ENCODE assay signal across 28 cellular contexts in genomic region chr22:31937328-31937727, GRCh38.
"Had no signal": no experiment of that assay in that cellular context is flagged by ENCODE, and none has a peak within 500 bp of the region (broad histone marks: within the 10 kb centered on the region; RNA-seq: fewer than 3 reads in every experiment).

No MANE protein-coding gene starts in this region.

- H3K4me3 ChIP-seq: breast epithelium, lower lobe of right lung, pancreas, psoas muscle, smooth muscle cell, thoracic aorta, uterus had no signal

- H3K4me1 ChIP-seq: breast epithelium, lower lobe of right lung, pancreas, psoas muscle, uterus had no signal

- H3K27ac Mint-ChIP-seq: activated CD4-positive, alpha-beta memory T cell treated with anti-CD3 and anti-CD28 coated beads, Interleukin-2, amount 10 ng/mL, durations not matched to agents 7 days and 5 days; activated CD4-positive, alpha-beta T cell treated with anti-CD3 and anti-CD28 coated beads, Interleukin-2, amount 10 ng/mL, durations not matched to agents 7 days and 5 days; activated T-cell treated with anti-CD3 and anti-CD28 coated beads, Interleukin-2, amount 50 U/mL, for 24 hours; endodermal cell; WTC11 had no signal

- H3K36me3 ChIP-seq: breast epithelium, lower lobe of right lung, pancreas, thoracic aorta, uterus had no signal

- H3K27me3 ChIP-seq: breast epithelium, pancreas, uterus had no signal

- H3K36me3 Mint-ChIP-seq: WTC11 had no signal

- DNase-seq: activated CD4-positive, alpha-beta memory T cell treated with anti-CD3 and anti-CD28 coated beads, Interleukin-2, amount 10 ng/mL, durations not matched to agents 7 days and 5 days; activated CD4-positive, alpha-beta T cell treated with anti-CD3 and anti-CD28 coated beads for 1 hour; activated CD4-positive, alpha-beta T cell treated with anti-CD3 and anti-CD28 coated beads, Interleukin-2, amount 10 ng/mL, durations not matched to agents 7 days and 5 days; activated CD8-positive, alpha-beta memory T cell treated with anti-CD3 and anti-CD28 coated beads, Interleukin-2, amount 50 U/mL, for 48 hours; activated gamma-delta T cell; activated naive CD4-positive, alpha-beta T cell treated with anti-CD3 and anti-CD28 coated beads, Interleukin-2, amount 50 U/mL, for 16 hours; activated T-cell treated with anti-CD3 and anti-CD28 coated beads, Interleukin-2, amount 50 U/mL, for 24 hours; amniotic stem cell; cortex of kidney; endodermal cell; kidney glomerular epithelial cell; lower lobe of right lung; mesenchymal stem cell; naive thymus-derived CD8-positive, alpha-beta T cell; nucleus accumbens; pancreas; psoas muscle; stimulated activated CD4-positive, alpha-beta T cell treated with anti-CD3 and anti-CD28 coated beads, Interleukin-2, amount 100 ng/mL, for 48 hours; stimulated activated naive CD8-positive, alpha-beta T cell treated with anti-CD3 and anti-CD28 coated beads, Interleukin-15, Interleukin-2, amounts not matched to agents 100 U/mL and 50 U/mL, for 24 hours; trophoblast cell; uterus had no signal

- H3K27ac ChIP-seq: breast epithelium, lower lobe of right lung, pancreas, psoas muscle, thoracic aorta, uterus had no signal

- ATAC-seq: left lobe of liver; lower lobe of right lung; naive thymus-derived CD8-positive, alpha-beta T cell; pancreas; psoas muscle; stimulated activated naive CD8-positive, alpha-beta T cell treated with anti-CD3 and anti-CD28 coated beads, Interleukin-15, Interleukin-2, amounts not matched to agents 100 U/mL and 50 U/mL, for 24 hours; WTC11 had no signal

- H3K27me3 Mint-ChIP-seq: activated T-cell treated with anti-CD3 and anti-CD28 coated beads, Interleukin-2, amount 50 U/mL, for 24 hours; naive thymus-derived CD8-positive, alpha-beta T cell had no signal

- H3K4me3 Mint-ChIP-seq: activated CD4-positive, alpha-beta memory T cell treated with anti-CD3 and anti-CD28 coated beads, Interleukin-2, amount 10 ng/mL, durations not matched to agents 7 days and 5 days; activated CD4-positive, alpha-beta T cell treated with anti-CD3 and anti-CD28 coated beads, Interleukin-2, amount 10 ng/mL, durations not matched to agents 7 days and 5 days; activated T-cell treated with anti-CD3 and anti-CD28 coated beads, Interleukin-2, amount 50 U/mL, for 24 hours; central memory CD8-positive, alpha-beta T cell; endodermal cell; naive thymus-derived CD8-positive, alpha-beta T cell; neural crest cell; WTC11 had no signal

- H3K4me1 Mint-ChIP-seq: central memory CD8-positive, alpha-beta T cell; neural crest cell had no signal

- H3K9me3 Mint-ChIP-seq: activated CD4-positive, alpha-beta memory T cell treated with anti-CD3 and anti-CD28 coated beads, Interleukin-2, amount 10 ng/mL, durations not matched to agents 7 days and 5 days; activated CD4-positive, alpha-beta T cell treated with anti-CD3 and anti-CD28 coated beads, Interleukin-2, amount 10 ng/mL, durations not matched to agents 7 days and 5 days; activated T-cell treated with anti-CD3 and anti-CD28 coated beads, Interleukin-2, amount 50 U/mL, for 24 hours; central memory CD8-positive, alpha-beta T cell; endodermal cell; naive thymus-derived CD8-positive, alpha-beta T cell; neural crest cell; WTC11 had no signal

- H3K9me3 ChIP-seq: breast epithelium, lower lobe of right lung, pancreas, psoas muscle, thoracic aorta, uterus had no signal
